In genomic region chr20:57751411-57751810, GRCh38 we compare ENCODE assay signal across 29 cellular contexts.
"Had no signal": no experiment of that assay in that cellular context is flagged by ENCODE, and none has a peak within 500 bp of the region (broad histone marks: within the 10 kb centered on the region; RNA-seq: fewer than 3 reads in every experiment).

No MANE protein-coding gene starts in this region.

- DNase-seq: activated B cell treated with CpG ODN at 0.5 μM for 24 hours; activated CD4-positive, alpha-beta T cell treated with anti-CD3 and anti-CD28 coated beads for 1 hour; activated CD4-positive, alpha-beta T cell treated with anti-CD3 and anti-CD28 coated beads, Interleukin-2, amount 10 ng/mL, durations not matched to agents 24 days and 14 days; activated CD4-positive, alpha-beta T cell treated with anti-CD3 and anti-CD28 coated beads, Interleukin-2, amount 50 U/mL, for 48 hours; activated CD8-positive, alpha-beta memory T cell treated with anti-CD3 and anti-CD28 coated beads, Interleukin-2, amount 10 ng/mL, durations not matched to agents 7 days and 5 days; activated gamma-delta T cell treated with Interleukin-2 at 50 U/mL for 16 hours; activated naive CD4-positive, alpha-beta T cell treated with anti-CD3 and anti-CD28 coated beads, Interleukin-2, amount 10 ng/mL, durations not matched to agents 7 days and 5 days; activated naive CD8-positive, alpha-beta T cell treated with anti-CD3 and anti-CD28 coated beads, Interleukin-2, amount 10 ng/mL, durations not matched to agents 7 days and 5 days; activated T-cell treated with anti-CD3 and anti-CD28 coated beads, Interleukin-2, amount 50 U/mL, for 24 hours; adrenal gland; anterior cingulate cortex; caudate nucleus; MG63; MV-4-11; NCI-H1092 treated with DMSO at 0.1 percent for 48 hours; NCI-H1417 treated with DMSO at 0.1 percent for 48 hours; NCI-H1694; NCI-H2029; NCI-H2107; NCI-H2171 treated with DMSO at 0.1 percent for 48 hours; NCI-H345; NCI-H510A; NCI-H526 treated with DMSO at 0.1 percent for 48 hours; NCI-H82; Right ventricle myocardium superior; SJCRH30; T-helper 17 cell; T-helper 9 cell had no signal

- H3K27ac ChIP-seq: adrenal gland, SJCRH30 had no signal

- H3K27ac Mint-ChIP-seq: activated B cell treated with CpG ODN at 0.5 μM for 24 hours; activated CD4-positive, alpha-beta T cell treated with anti-CD3 and anti-CD28 coated beads, Interleukin-2, amount 10 ng/mL, durations not matched to agents 24 days and 14 days; activated CD8-positive, alpha-beta memory T cell treated with anti-CD3 and anti-CD28 coated beads, Interleukin-2, amount 10 ng/mL, durations not matched to agents 7 days and 5 days; activated naive CD4-positive, alpha-beta T cell treated with anti-CD3 and anti-CD28 coated beads, Interleukin-2, amount 10 ng/mL, durations not matched to agents 7 days and 5 days; activated naive CD8-positive, alpha-beta T cell treated with anti-CD3 and anti-CD28 coated beads, Interleukin-2, amount 10 ng/mL, durations not matched to agents 7 days and 5 days; activated T-cell treated with anti-CD3 and anti-CD28 coated beads, Interleukin-2, amount 50 U/mL, for 24 hours; activated T-helper 1 cell treated with anti-CD3 and anti-CD28 coated beads, Interleukin-12 subunit alpha, Interleukin-12 subunit beta, Interleukin-2, Interleukin-4 antibody, amounts not matched to agents 30 ng/mL and 10 ng/mL and 1 ng/mL, durations not matched to agents 14 hours and 24 hours and 36 hours; T-helper 17 cell had no signal

- H3K9me3 Mint-ChIP-seq: activated B cell treated with CpG ODN at 0.5 μM for 24 hours; activated CD4-positive, alpha-beta T cell treated with anti-CD3 and anti-CD28 coated beads, Interleukin-2, amount 10 ng/mL, durations not matched to agents 24 days and 14 days; activated naive CD4-positive, alpha-beta T cell treated with anti-CD3 and anti-CD28 coated beads, Interleukin-2, amount 10 ng/mL, durations not matched to agents 7 days and 5 days; activated naive CD8-positive, alpha-beta T cell treated with anti-CD3 and anti-CD28 coated beads, Interleukin-2, amount 10 ng/mL, durations not matched to agents 7 days and 5 days; activated T-cell treated with anti-CD3 and anti-CD28 coated beads, Interleukin-2, amount 50 U/mL, for 24 hours; activated T-helper 1 cell treated with anti-CD3 and anti-CD28 coated beads, Interleukin-12 subunit alpha, Interleukin-12 subunit beta, Interleukin-2, Interleukin-4 antibody, amounts not matched to agents 30 ng/mL and 10 ng/mL and 1 ng/mL, durations not matched to agents 14 hours and 24 hours and 36 hours had no signal

- H3K36me3 Mint-ChIP-seq: activated CD8-positive, alpha-beta memory T cell treated with anti-CD3 and anti-CD28 coated beads, Interleukin-2, amount 10 ng/mL, durations not matched to agents 7 days and 5 days; activated naive CD4-positive, alpha-beta T cell treated with anti-CD3 and anti-CD28 coated beads, Interleukin-2, amount 10 ng/mL, durations not matched to agents 7 days and 5 days; activated naive CD8-positive, alpha-beta T cell treated with anti-CD3 and anti-CD28 coated beads, Interleukin-2, amount 10 ng/mL, durations not matched to agents 7 days and 5 days had no signal

- H3K36me3 ChIP-seq: adrenal gland, MG63, SJCRH30 had no signal

- H3K27me3 ChIP-seq: adrenal gland, MG63, SJCRH30 had no signal

- H3K9me3 ChIP-seq: adrenal gland, MG63, SJCRH30 had no signal

- H3K4me3 ChIP-seq: adrenal gland, MG63, SJCRH30 had no signal

- ATAC-seq: activated CD8-positive, alpha-beta memory T cell treated with anti-CD3 and anti-CD28 coated beads, Interleukin-2, amount 10 ng/mL, durations not matched to agents 7 days and 5 days; T-helper 17 cell had no signal
